Comparison of ENCODE assay signal across 1 cellular context in genomic region chr12:120292661-120293531, GRCh38.
TF ChIP-seq lines count a peak whose summit lies in the region.

Gene RNU4-1 (minus strand): TSS chr12:120293237.

TF ChIP-seq in HepG2, 621 proteins besides CTCF, POLR2A, EP300 and RAD21 (continued from another document and continues in another):
- TF ChIP-seq ZXDC (CRISPR knock-in tag; IDR thresholded peaks at IDR 0.05) = no peak
- TF ChIP-seq CBX5 (CRISPR knock-in tag; IDR thresholded peaks at IDR 0.05; ENCODE audit: borderline replicate concordance) = no peak
- TF ChIP-seq TSC22D2 (CRISPR knock-in tag; IDR thresholded peaks at IDR 0.05; ENCODE audit: borderline replicate concordance) = no peak
- no peak; the same call in 1 of the 2 replicates for TF ChIP-seq TIGD3 (CRISPR knock-in tag; IDR thresholded peaks at IDR 0.05; ENCODE audit: borderline replicate concordance)
- TF ChIP-seq CC2D1A (CRISPR knock-in tag; IDR thresholded peaks at IDR 0.05) = no peak
- peak; percentile 74; the same call in 1 of the 2 replicates for TF ChIP-seq SP140L (CRISPR knock-in tag; IDR thresholded peaks at IDR 0.05; ENCODE audit: borderline replicate concordance)
- TF ChIP-seq RFXAP (CRISPR knock-in tag; IDR thresholded peaks at IDR 0.05; ENCODE audit: borderline replicate concordance) = peak; percentile 58; the same call in 1 of the 2 replicates
- TF ChIP-seq TMF1 (CRISPR knock-in tag; IDR thresholded peaks at IDR 0.05; ENCODE audit: low read depth) = peak; percentile 63; the same call in 1 of the 2 replicates
- TF ChIP-seq MED8 (CRISPR knock-in tag; IDR thresholded peaks at IDR 0.05; ENCODE audit: insufficient replicate concordance) = peak; percentile 99
- no peak for TF ChIP-seq DDIT3 (CRISPR knock-in tag; IDR thresholded peaks at IDR 0.05)
- TF ChIP-seq ZFP90 (CRISPR knock-in tag; IDR thresholded peaks at IDR 0.05; ENCODE audit: borderline replicate concordance) = peak; percentile 51; the same call in 1 of the 2 replicates
- TF ChIP-seq CSRNP2 (CRISPR knock-in tag; conservative IDR thresholded peaks at IDR 0.05; ENCODE audit: low read depth) = 0 out of 2 replicates have a peak, but pooled peaks have one; percentile 28
- peak in 1 of 2 experiments; percentile 88; a peak in 2 of 4 replicates for TF ChIP-seq KLF16 (CRISPR knock-in tag; IDR thresholded peaks at IDR 0.05)
- TF ChIP-seq TEAD2 (CRISPR knock-in tag; IDR thresholded peaks at IDR 0.05) = no peak
- no peak; the same call in 1 of the 2 replicates for TF ChIP-seq ZNF557 (CRISPR knock-in tag; IDR thresholded peaks at IDR 0.05)
- no peak for TF ChIP-seq SRSF4 (IDR thresholded peaks at IDR 0.05; ENCODE audit: low read depth, low read length, poor library complexity, severe bottlenecking)
- peak; percentile 38; the same call in 1 of the 2 replicates for TF ChIP-seq SAFB2 (CRISPR knock-in tag; IDR thresholded peaks at IDR 0.05; ENCODE audit: borderline replicate concordance, low read depth)
- no peak for TF ChIP-seq HNRNPK (IDR thresholded peaks at IDR 0.05; ENCODE audit: low read depth, low read length, poor library complexity, severe bottlenecking)
- TF ChIP-seq ZNF841 (CRISPR knock-in tag; IDR thresholded peaks at IDR 0.05; ENCODE audit: borderline replicate concordance) = 0 out of 2 replicates have a peak, but pooled peaks have one; percentile 73
- TF ChIP-seq RBFOX2 (IDR thresholded peaks at IDR 0.05; ENCODE audit: low read depth, low read length) = peak; percentile 90
- TF ChIP-seq PAXIP1 (CRISPR knock-in tag; conservative IDR thresholded peaks at IDR 0.05) = peak; percentile 42
- TF ChIP-seq ZNF414 (CRISPR knock-in tag; IDR thresholded peaks at IDR 0.05) = no peak
- TF ChIP-seq ZNF775 (CRISPR knock-in tag; IDR thresholded peaks at IDR 0.05; ENCODE audit: borderline replicate concordance) = peak; percentile 72; the same call in 1 of the 2 replicates
- no peak for TF ChIP-seq PTBP1 (IDR thresholded peaks at IDR 0.05; ENCODE audit: low read depth, low read length, poor library complexity, severe bottlenecking)
- peak; percentile 87 for TF ChIP-seq HOXA3 (CRISPR knock-in tag; IDR thresholded peaks at IDR 0.05)
- TF ChIP-seq JUN (CRISPR knock-in tag; IDR thresholded peaks at IDR 0.05) = no peak
- TF ChIP-seq DMTF1 (CRISPR knock-in tag; IDR thresholded peaks at IDR 0.05) = no peak
- TF ChIP-seq NCOA5 (CRISPR knock-in tag; IDR thresholded peaks at IDR 0.05) = no peak; the same call in 1 of the 2 replicates
- TF ChIP-seq THYN1 (CRISPR knock-in tag; IDR thresholded peaks at IDR 0.05; ENCODE audit: borderline replicate concordance, low read depth) = no peak
- TF ChIP-seq ZNF318 (CRISPR knock-in tag; IDR thresholded peaks at IDR 0.05) = no peak
- TF ChIP-seq ZNF292 (CRISPR knock-in tag; IDR thresholded peaks at IDR 0.05; ENCODE audit: borderline replicate concordance, low read depth) = no peak
- TF ChIP-seq MNT (IDR thresholded peaks at IDR 0.05) = no peak
